In genomic region chr19:39182174-39182505, GRCh38 we compare ENCODE assay signal across 1 cellular context.
TF ChIP-seq lines count a peak whose summit lies in the region.

No MANE protein-coding gene starts in this region.

TF ChIP-seq in IMR-90, 13 proteins besides CTCF, POLR2A, EP300 and RAD21:
- TF ChIP-seq USF2 (IDR thresholded peaks at IDR 0.05; ENCODE audit: low read depth, low read length) (no peak), ELK1 (IDR thresholded peaks at IDR 0.05; ENCODE audit: borderline replicate concordance, low read depth, low read length) (no peak), MAZ (IDR thresholded peaks at IDR 0.05; ENCODE audit: borderline replicate concordance, low read depth, low read length) (no peak)
